16 cellular contexts compared by ENCODE assay signal in genomic region chr22:23253475-23254055, GRCh38.
DNase-seq lines count a peak whose midpoint lies in the region; ATAC-seq and TF ChIP-seq lines count a peak whose summit lies in the region.
"Had no signal": no experiment of that assay in that cellular context is flagged by ENCODE, and none has a peak within 500 bp of the region (broad histone marks: within the 10 kb centered on the region; RNA-seq: fewer than 3 reads in every experiment).

No MANE protein-coding gene starts in this region.

- H3K4me1 Mint-ChIP-seq in T-helper 1 cell treated with Interleukin-12 subunit alpha and Interleukin-12 subunit beta and Interleukin-4 antibody, amounts not matched to agents 30 μg/mL and 1 μg/mL, for 36 hours (ENCODE audit: low read depth), result peaks cover 31% of the 10 kb centered on the region
- H3K4me1 Mint-ChIP-seq in CD4-positive, alpha-beta memory T cell, result peaks cover 17 to 60% (median 37%) of the 10 kb centered on the region in 4 donors
- H3K4me1 Mint-ChIP-seq in activated CD8-positive, alpha-beta T cell treated with anti-CD3 and anti-CD28 coated beads for 36 hours (ENCODE audit: low read depth), result peaks cover 44% of the 10 kb centered on the region
- H3K4me1 Mint-ChIP-seq in glutamatergic neuron (ENCODE audit: low read depth, unreplicated experiment), result peaks cover 43% of the 10 kb centered on the region

- no peaks in the 10 kb centered on the region for H3K27me3 ChIP-seq in CD4-positive, alpha-beta memory T cell (ENCODE audit: insufficient read depth, low read length)

- peaks cover 35% of the 10 kb centered on the region for H3K4me1 ChIP-seq in CD4-positive, alpha-beta memory T cell (ENCODE audit: insufficient read depth, low read length)

- peaks cover 10% of the 10 kb centered on the region for H3K36me3 Mint-ChIP-seq in T-helper 1 cell treated with Interleukin-12 subunit alpha and Interleukin-12 subunit beta and Interleukin-4 antibody, amounts not matched to agents 30 μg/mL and 1 μg/mL, for 36 hours (ENCODE audit: low read depth)
- peaks cover 9 to 41% of the 10 kb centered on the region in 2 donors for H3K36me3 Mint-ChIP-seq in CD4-positive, alpha-beta memory T cell
- peaks cover 4% of the 10 kb centered on the region for H3K36me3 Mint-ChIP-seq in activated CD8-positive, alpha-beta T cell treated with anti-CD3 and anti-CD28 coated beads for 36 hours (ENCODE audit: low read depth)
- H3K36me3 Mint-ChIP-seq in glutamatergic neuron (ENCODE audit: unreplicated experiment), result no peaks in the 10 kb centered on the region

- intact Hi-C loops in CD4-positive, alpha-beta memory T cell (cut with micrococcal nuclease), result no loop called here
- intact Hi-C loops in activated CD8-positive, alpha-beta T cell treated with anti-CD3 and anti-CD28 coated beads for 36 hours (cut with micrococcal nuclease), result no loop called here

- H3K9me3 Mint-ChIP-seq in T-helper 1 cell treated with Interleukin-12 subunit alpha and Interleukin-12 subunit beta and Interleukin-4 antibody, amounts not matched to agents 30 μg/mL and 1 μg/mL, for 36 hours, result no peaks in the 10 kb centered on the region
- peaks cover 0 to 3% (median 0%) of the 10 kb centered on the region in 8 donors for H3K9me3 Mint-ChIP-seq in CD4-positive, alpha-beta memory T cell
- H3K9me3 Mint-ChIP-seq in activated CD8-positive, alpha-beta T cell treated with anti-CD3 and anti-CD28 coated beads for 36 hours, result no peaks in the 10 kb centered on the region
- H3K9me3 Mint-ChIP-seq in glutamatergic neuron (ENCODE audit: unreplicated experiment), result peaks cover 31% of the 10 kb centered on the region

- H3K4me3 ChIP-seq in CD4-positive, alpha-beta memory T cell (ENCODE audit: low read length in 2 of 2), result no peak overlapping the region

- TF ChIP-seq CTCF in activated CD8-positive, alpha-beta T cell treated with anti-CD3 and anti-CD28 coated beads for 36 hours (IDR thresholded peaks at IDR 0.05), result no peak
- TF ChIP-seq CTCF in glutamatergic neuron (IDR thresholded peaks at IDR 0.05; ENCODE audit: partially characterized antibody, unreplicated experiment), result no peak

- POLR2A ChIA-PET in CD4-positive, alpha-beta memory T cell (lab: Charles Lee; ENCODE audit: partially characterized antibody), result no interaction called here
- POLR2A ChIA-PET in activated CD8-positive, alpha-beta T cell treated with anti-CD3 and anti-CD28 coated beads for 36 hours (lab: Charles Lee), result no interaction called here

- no peak for ATAC-seq in activated CD8-positive, alpha-beta T cell treated with anti-CD3 and anti-CD28 coated beads for 36 hours
- ATAC-seq in HG02798 (IDR thresholded peaks at IDR 0.05; ENCODE audit: poor library complexity, unreplicated experiment), result no peak
- ATAC-seq in HG03342 (IDR thresholded peaks at IDR 0.05; ENCODE audit: unreplicated experiment), result no peak

- CTCF ChIA-PET in CD4-positive, alpha-beta memory T cell (lab: Charles Lee; ENCODE audit: partially characterized antibody), result no interaction called here
- CTCF ChIA-PET in activated CD8-positive, alpha-beta T cell treated with anti-CD3 and anti-CD28 coated beads for 36 hours (lab: Charles Lee), result interaction anchor here (3.0 kb wide), 1 partner anchor 11 kb away, joined by 9 read pairs; no protein-coding TSS in a partner anchor

- DNase-seq in T-helper 1 cell (no peak), glutamatergic neuron (no peak), COLO829 (ENCODE audit: low spot score) (no peak)
- DNase-seq in CD4-positive, alpha-beta memory T cell, result no peak
- DNase-seq in activated CD8-positive, alpha-beta T cell treated with anti-CD3 and anti-CD28 coated beads for 36 hours, result no peak
- DNase-seq: COR-L47, DMS53, KBM-7, NCI-H1092 treated with DMSO at 0.1 percent for 48 hours, NCI-H1694, NCI-H748 treated with DMSO at 0.1 percent for 48 hours, SIG-M5 had no signal

- H3K27me3 Mint-ChIP-seq in T-helper 1 cell treated with Interleukin-12 subunit alpha and Interleukin-12 subunit beta and Interleukin-4 antibody, amounts not matched to agents 30 μg/mL and 1 μg/mL, for 36 hours (ENCODE audit: low read depth), result no peaks in the 10 kb centered on the region
- no peaks in the 10 kb centered on the region for H3K27me3 Mint-ChIP-seq in CD4-positive, alpha-beta memory T cell
- H3K27me3 Mint-ChIP-seq in activated CD8-positive, alpha-beta T cell treated with anti-CD3 and anti-CD28 coated beads for 36 hours, result no peaks in the 10 kb centered on the region
- H3K27me3 Mint-ChIP-seq in glutamatergic neuron (ENCODE audit: unreplicated experiment), result peaks cover 15% of the 10 kb centered on the region

- H3K27ac Mint-ChIP-seq in T-helper 1 cell treated with Interleukin-12 subunit alpha and Interleukin-12 subunit beta and Interleukin-4 antibody, amounts not matched to agents 30 μg/mL and 1 μg/mL, for 36 hours, result peak overlapping the region; percentile 46
- peak overlapping the region in 4 of 7 donors; percentile 25 to 84 (median 58) for H3K27ac Mint-ChIP-seq in CD4-positive, alpha-beta memory T cell
- H3K27ac Mint-ChIP-seq in activated CD8-positive, alpha-beta T cell treated with anti-CD3 and anti-CD28 coated beads for 36 hours, result peak overlapping the region; percentile 46
- H3K27ac Mint-ChIP-seq in glutamatergic neuron (ENCODE audit: unreplicated experiment), result peak overlapping the region; percentile 28

- H3K36me3 ChIP-seq in CD4-positive, alpha-beta memory T cell (ENCODE audit: insufficient read depth, low read length), result peaks cover 23% of the 10 kb centered on the region

- no peak overlapping the region for H3K27ac ChIP-seq in CD4-positive, alpha-beta memory T cell (ENCODE audit: low read depth, low read length)
- H3K27ac ChIP-seq: 22Rv1 had no signal

- H3K9me3 ChIP-seq in CD4-positive, alpha-beta memory T cell (ENCODE audit: control insufficient read depth in 1 of 2, low read length in 2 of 2), result no peaks in the 10 kb centered on the region

- no peak overlapping the region for H3K4me3 Mint-ChIP-seq in T-helper 1 cell treated with Interleukin-12 subunit alpha and Interleukin-12 subunit beta and Interleukin-4 antibody, amounts not matched to agents 30 μg/mL and 1 μg/mL, for 36 hours
- no peak overlapping the region for H3K4me3 Mint-ChIP-seq in CD4-positive, alpha-beta memory T cell
- no peak overlapping the region for H3K4me3 Mint-ChIP-seq in activated CD8-positive, alpha-beta T cell treated with anti-CD3 and anti-CD28 coated beads for 36 hours
- H3K4me3 Mint-ChIP-seq in glutamatergic neuron (ENCODE audit: unreplicated experiment), result peak overlapping the region; percentile 34
